16 cellular contexts compared by ENCODE assay signal in the genomic region with DNA sequence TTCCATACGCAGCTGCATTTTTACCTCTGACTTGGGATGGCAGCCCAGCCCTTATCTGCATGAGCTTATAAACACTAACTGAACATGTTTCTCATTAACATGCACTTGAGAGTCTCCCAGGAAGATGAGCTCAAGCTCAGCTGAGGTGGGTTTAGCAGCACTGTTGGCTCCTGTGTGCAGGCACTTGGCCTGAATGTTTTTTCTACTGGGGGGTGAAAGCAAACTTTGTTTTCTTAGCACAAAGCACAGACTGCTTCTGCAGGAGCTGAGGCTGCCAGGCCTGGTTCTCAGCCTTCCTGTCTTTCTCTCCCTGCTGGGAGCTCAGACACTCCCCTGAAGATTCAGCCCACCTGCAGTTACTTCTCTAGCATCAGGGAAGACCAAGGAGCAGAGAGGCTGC.
DNase-seq lines count a peak whose midpoint lies in the region; ATAC-seq and TF ChIP-seq lines count a peak whose summit lies in the region.
"Had no signal": no experiment of that assay in that cellular context is flagged by ENCODE, and none has a peak within 500 bp of the region (broad histone marks: within the 10 kb centered on the region; RNA-seq: fewer than 3 reads in every experiment).

No MANE protein-coding gene starts in this region.

- no peak overlapping the region for H3K4ac ChIP-seq in H9 (ENCODE audit: low read depth, low read length)

- no peak overlapping the region for H2BK12ac ChIP-seq in H9 (ENCODE audit: insufficient read length, low read depth, low read length)

- H3K56ac ChIP-seq in H9 (ENCODE audit: insufficient read length, low read depth, low read length): no peak overlapping the region

- peaks cover 0 to 9% (median 2%) of the 10 kb centered on the region in 3 experiments; a peak in 2 of 7 replicates for H3K36me3 Mint-ChIP-seq in H9 (ENCODE audit: insufficient read depth in 1 of 3, low read depth in 3 of 3)
- H3K36me3 Mint-ChIP-seq: CD8-positive, alpha-beta T cell had no signal

- TF ChIP-seq POLR2A in thyroid gland (IDR thresholded peaks at IDR 0.05) (no peak), heart left ventricle (IDR thresholded peaks at IDR 0.05) (no peak)

- H2BK5ac ChIP-seq in H9 (ENCODE audit: insufficient read length, low read length): no peak overlapping the region

- H3K23ac ChIP-seq in H9 (ENCODE audit: insufficient read length, low read depth, low read length): no peak overlapping the region

- H4K5ac ChIP-seq in H9 (ENCODE audit: insufficient read length, low read depth, low read length): no peak overlapping the region

- no peaks in the 10 kb centered on the region for H3K4me1 ChIP-seq in H9 (ENCODE audit: insufficient read depth, low read length)
- peaks cover 12 to 15% of the 10 kb centered on the region in 2 donors for H3K4me1 ChIP-seq in thyroid gland
- H3K4me1 ChIP-seq in heart left ventricle: no peaks in the 10 kb centered on the region
- H3K4me1 ChIP-seq: BLaER1 treated with 17β-estradiol and CSF1 and Interleukin-3, amounts not matched to agents 10 nM and 100 nM; HAP-1 had no signal

- no peak overlapping the region for H3K9ac ChIP-seq in H9 (ENCODE audit: extremely low read depth, insufficient read length, low read length)
- H3K9ac ChIP-seq: BLaER1 treated with 17β-estradiol and CSF1 and Interleukin-3, amounts not matched to agents 10 nM and 100 nM had no signal

- H3K4me1 Mint-ChIP-seq in H9: peaks cover 15 to 16% of the 10 kb centered on the region in 2 experiments
- H3K4me1 Mint-ChIP-seq: B cell had no signal

- H4K20me1 ChIP-seq in H9 (ENCODE audit: control insufficient read depth, insufficient read depth, insufficient read length): no peaks in the 10 kb centered on the region
- H4K20me1 ChIP-seq: BLaER1 treated with 17β-estradiol and CSF1 and Interleukin-3, amounts not matched to agents 10 nM and 100 nM had no signal

- H2AK5ac ChIP-seq in H9 (ENCODE audit: insufficient read length, low read length): no peak overlapping the region

- DNase-seq in H9: no peak
- peak; percentile 36 for DNase-seq in astrocyte of the hippocampus (ENCODE audit: low read depth, low spot score)
- peak; percentile 12 for DNase-seq in left kidney (ENCODE audit: low read depth, low spot score)
- peak; percentile 68 to 74 for DNase-seq in thyroid gland
- no peak for DNase-seq in stimulated activated naive CD4-positive, alpha-beta T cell treated with Interleukin-2 at 50 U/mL for 16 hours (lab: John Stamatoyannopoulos, UW)
- DNase-seq in heart left ventricle: no peak
- no peak for DNase-seq in NCI-H187 treated with DMSO at 0.1 percent for 48 hours (lab: John Stamatoyannopoulos, UW)
- DNase-seq: 8988T; Calu3; CD8-positive, alpha-beta T cell; DMS79 treated with DMSO at 0.1 percent for 48 hours; GF-D8; GOT3 had no signal

- no peak overlapping the region for H3K4me3 Mint-ChIP-seq in H9
- H3K4me3 Mint-ChIP-seq: B cell; CD8-positive, alpha-beta T cell had no signal

- H3T11ph ChIP-seq in H9 (ENCODE audit: low read length): no peak overlapping the region

- H3K27ac ChIP-seq in H9 (ENCODE audit: insufficient read length, low read depth, low read length): no peak overlapping the region
- peak overlapping the region in 1 of 3 donors; percentile 52 for H3K27ac ChIP-seq in thyroid gland
- H3K27ac ChIP-seq in heart left ventricle: no peak overlapping the region
- H3K27ac ChIP-seq: BLaER1 treated with 17β-estradiol and CSF1 and Interleukin-3, amounts not matched to agents 10 nM and 100 nM had no signal

- H2BK20ac ChIP-seq in H9 (ENCODE audit: low read depth, low read length, poor library complexity, severe bottlenecking): no peak overlapping the region

- no peak overlapping the region for H4K91ac ChIP-seq in H9 (ENCODE audit: insufficient read length, low read depth, low read length)

- TF ChIP-seq CTCF in H9 (conservative IDR thresholded peaks at IDR 0.05): no peak
- no peak for TF ChIP-seq CTCF in thyroid gland (IDR thresholded peaks at IDR 0.05)
- TF ChIP-seq CTCF in heart left ventricle (IDR thresholded peaks at IDR 0.05): no peak

- H2BK120ac ChIP-seq in H9 (ENCODE audit: low read depth, low read length, poor library complexity, severe bottlenecking): no peak overlapping the region

- H2BK15ac ChIP-seq in H9 (ENCODE audit: low read depth, low read length): no peak overlapping the region

- no peak overlapping the region for H3K18ac ChIP-seq in H9 (ENCODE audit: insufficient read length, low read depth, low read length)

- peak overlapping the region in 2 of 3 experiments; percentile 19 to 37; a peak in 1 of 7 replicates for H3K27ac Mint-ChIP-seq in H9
- H3K27ac Mint-ChIP-seq: B cell; CD8-positive, alpha-beta T cell had no signal

- H3K4me3 ChIP-seq in thyroid gland (replicated peaks in 1 of 3): no peak overlapping the region
- no peak overlapping the region for H3K4me3 ChIP-seq in heart left ventricle
- H3K4me3 ChIP-seq: BLaER1 treated with 17β-estradiol and CSF1 and Interleukin-3, amounts not matched to agents 10 nM and 100 nM; HAP-1 had no signal

- H3K27me3 Mint-ChIP-seq in H9 (ENCODE audit: low read depth): no peaks in the 10 kb centered on the region
- H3K27me3 Mint-ChIP-seq: B cell had no signal

- H3K4me2 ChIP-seq in H9 (ENCODE audit: insufficient read depth, insufficient read length, low read length): no peak overlapping the region
- H3K4me2 ChIP-seq: BLaER1 treated with 17β-estradiol and CSF1 and Interleukin-3, amounts not matched to agents 10 nM and 100 nM had no signal

- H3K79me2 ChIP-seq in H9 (ENCODE audit: insufficient read depth, low read length): no peaks in the 10 kb centered on the region

- WGBS in H9 (ENCODE audit: extremely low coverage, insufficient read length, low lambda C conversion rate): no CpG with 5 or more reads among the region's 1 CpG
- WGBS in thyroid gland, 2 donors: 11 to 13% methylated on average over 1 of the region's 1 CpG
- 38 to 57% (median 52%) methylated on average over 1 of the region's 1 CpG for WGBS in heart left ventricle, 4 donors

- ATAC-seq in heart left ventricle: no peak
- ATAC-seq: CD8-positive, alpha-beta T cell had no signal

- H4K8ac ChIP-seq in H9 (replicated peaks; ENCODE audit: insufficient read length, low read depth, low read length): no peak overlapping the region

- intact Hi-C loops in thyroid gland (cut with DNase I) (no loop called here), heart left ventricle (cut with DNase I) (no loop called here)

- H3K27me3 ChIP-seq in H9 (ENCODE audit: insufficient read depth, low read length): no peaks in the 10 kb centered on the region
- H3K27me3 ChIP-seq in thyroid gland: no peaks in the 10 kb centered on the region
- peaks cover 0 to 5% (median 0%) of the 10 kb centered on the region in 9 donors for H3K27me3 ChIP-seq in heart left ventricle
- H3K27me3 ChIP-seq: BLaER1 treated with 17β-estradiol and CSF1 and Interleukin-3, amounts not matched to agents 10 nM and 100 nM had no signal

- H3K14ac ChIP-seq in H9 (ENCODE audit: insufficient read depth, low read length): no peak overlapping the region

- H3K36me3 ChIP-seq in thyroid gland: no peaks in the 10 kb centered on the region
- H3K36me3 ChIP-seq in heart left ventricle: no peaks in the 10 kb centered on the region
- H3K36me3 ChIP-seq: BLaER1 treated with 17β-estradiol and CSF1 and Interleukin-3, amounts not matched to agents 10 nM and 100 nM; HAP-1 had no signal

- peaks cover 0 to 5% of the 10 kb centered on the region in 2 experiments; a peak in 2 of 5 replicates for H3K9me3 Mint-ChIP-seq in H9

- no peaks in the 10 kb centered on the region for H3K79me1 ChIP-seq in H9 (ENCODE audit: insufficient read depth, low read depth, low read length, poor library complexity, severe bottlenecking)

- H3K9me3 ChIP-seq in H9 (ENCODE audit: control insufficient read depth, low read depth, low read length): no peaks in the 10 kb centered on the region
- H3K9me3 ChIP-seq in thyroid gland: no peaks in the 10 kb centered on the region
- H3K9me3 ChIP-seq in heart left ventricle: peaks cover 0 to 14% (median 0%) of the 10 kb centered on the region in 12 donors
- H3K9me3 ChIP-seq: HAP-1 had no signal

- H3K23me2 ChIP-seq in H9 (ENCODE audit: insufficient read length, low read depth, low read length, poor library complexity, severe bottlenecking): no peaks in the 10 kb centered on the region

- no peak overlapping the region for H2AFZ ChIP-seq in H9 (ENCODE audit: low read length)

Comparison
In these comparisons a context has a peak if more than half of its experiments do, and no peak if none do; other contexts are left out.
1. DNase-seq: peak in astrocyte of the hippocampus (single experiment), left kidney (single experiment) and thyroid gland (2 of 2); none in H9 (single experiment), stimulated activated naive CD4-positive, alpha-beta T cell treated with Interleukin-2 at 50 U/mL for 16 hours (single experiment), heart left ventricle (0 of 5) and NCI-H187 treated with DMSO at 0.1 percent for 48 hours (single experiment).